Comparison of ENCODE assay signal across 30 cellular contexts in the genomic region with DNA sequence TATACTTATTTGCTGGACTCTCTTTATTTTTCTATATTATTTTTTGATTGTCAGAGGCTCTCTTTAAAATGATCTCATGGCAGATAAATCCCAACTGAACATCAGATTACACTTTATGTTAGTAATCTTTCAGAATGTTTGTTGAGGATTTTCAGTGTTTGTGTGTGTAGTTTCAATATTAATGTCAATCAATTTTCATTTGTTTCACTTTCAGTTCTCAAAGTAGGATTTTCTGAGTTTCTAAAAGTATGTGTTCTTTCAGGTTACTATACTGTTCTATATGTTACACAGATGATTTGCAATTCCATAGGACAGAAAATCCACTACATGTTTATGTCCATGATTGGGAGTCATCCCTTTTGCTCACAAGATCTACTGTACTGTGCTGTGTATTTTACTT.
A peak's percentile ranks its signal among the peaks of the same experiment; 100 is the strongest.
DNase-seq lines count a peak whose midpoint lies in the region; ATAC-seq and TF ChIP-seq lines count a peak whose summit lies in the region.
"Had no signal": no experiment of that assay in that cellular context is flagged by ENCODE, and none has a peak within 500 bp of the region (broad histone marks: within the 10 kb centered on the region; RNA-seq: fewer than 3 reads in every experiment).

No MANE protein-coding gene starts in this region.

- no peaks in the 10 kb centered on the region for H3K27me3 Mint-ChIP-seq in natural killer cell treated with Interleukin-12 subunit alpha and Interleukin-12 subunit beta and Interleukin-15 and Interleukin-18, amount 100 ng/mL, for 72 hours
- H3K27me3 Mint-ChIP-seq: activated naive CD4-positive, alpha-beta T cell treated with anti-CD3 and anti-CD28 coated beads, Interleukin-2, amount 50 U/mL, for 24 hours had no signal

- POLR2A ChIA-PET in GM10248 (lab: Yijun Ruan, JAX) = no interaction called here

- no peak for TF ChIP-seq CTCF in GM10248 (IDR thresholded peaks at IDR 0.05; ENCODE audit: control extremely low read depth, extremely low read depth, low read depth, missing control alignments)
- TF ChIP-seq CTCF in OCI-LY3 (IDR thresholded peaks at IDR 0.05; ENCODE audit: low read depth, low read length) = no peak

- ATAC-seq in GM18870 (IDR thresholded peaks at IDR 0.05; ENCODE audit: unreplicated experiment) (peak; percentile 70), HG03342 (IDR thresholded peaks at IDR 0.05; ENCODE audit: unreplicated experiment) (peak; percentile 68), HG03039 (IDR thresholded peaks at IDR 0.05; ENCODE audit: unreplicated experiment) (no peak), GM19328 (IDR thresholded peaks at IDR 0.05; ENCODE audit: unreplicated experiment) (no peak)
- no peak for ATAC-seq in natural killer cell treated with Interleukin-12 subunit alpha and Interleukin-12 subunit beta and Interleukin-15 and Interleukin-18, amount 100 ng/mL, for 72 hours
- ATAC-seq: CD8-positive, alpha-beta T cell; left ventricle myocardium superior; right cardiac atrium had no signal

- peaks cover 0 to 4% of the 10 kb centered on the region in 2 donors for H3K4me1 Mint-ChIP-seq in natural killer cell treated with Interleukin-12 subunit alpha and Interleukin-12 subunit beta and Interleukin-15 and Interleukin-18, amount 100 ng/mL, for 72 hours (ENCODE audit: low read depth in 2 of 2)
- H3K4me1 Mint-ChIP-seq: activated naive CD4-positive, alpha-beta T cell treated with anti-CD3 and anti-CD28 coated beads, Interleukin-2, amount 50 U/mL, for 24 hours; brain had no signal

- H3K36me3 ChIP-seq in OCI-LY3 (replicated peaks; ENCODE audit: low read depth, low read length) = no peaks in the 10 kb centered on the region
- H3K36me3 ChIP-seq: BE2C had no signal

- DNase-seq in GM10248 (ENCODE audit: extremely low spot score) = peak; percentile 11
- no peak for DNase-seq in activated CD4-positive, CD25-positive, alpha-beta regulatory T cell (lab: John Stamatoyannopoulos, UW)
- DNase-seq in natural killer cell treated with Interleukin-12 subunit alpha and Interleukin-12 subunit beta and Interleukin-15 and Interleukin-18, amount 100 ng/mL, for 72 hours (ENCODE audit: low spot score) = no peak
- DNase-seq: activated CD4-positive, alpha-beta T cell treated with anti-CD3 and anti-CD28 coated beads for 48 hours; amniotic stem cell; BE2C; CD8-positive, alpha-beta T cell; cerebellar nuclear complex; EL; HCEC 1CT; KBM-7; kidney; left ventricle myocardium superior; NCI-H1417; NCI-H2029; NCI-H2227 treated with DMSO at 0.1 percent for 48 hours; NCI-H69; right cardiac atrium; stimulated activated CD4-positive, alpha-beta T cell treated with anti-CD3 and anti-CD28 coated beads, Interleukin-1b, Interleukin-23, amount 100 ng/mL, for 48 hours; stimulated activated naive CD4-positive, alpha-beta T cell treated with Interleukin-2 at 50 U/mL for 16 hours; T-helper 9 cell had no signal

- no peak overlapping the region for H3K9ac ChIP-seq in OCI-LY3 (ENCODE audit: low read length)

- H3K4me2 ChIP-seq in OCI-LY3 (ENCODE audit: low read length) = peak overlapping the region; percentile 62

- H3K79me2 ChIP-seq in OCI-LY3 (ENCODE audit: low read length) = no peaks in the 10 kb centered on the region

- CTCF ChIA-PET in GM10248 (lab: Yijun Ruan, JAX) = interaction anchor here (1.1 kb wide), 1 partner anchor 12 kb away, joined by 4 read pairs; no protein-coding TSS in a partner anchor

- no peaks in the 10 kb centered on the region for H3K9me3 ChIP-seq in OCI-LY3 (ENCODE audit: insufficient read depth, low read length)
- H3K9me3 ChIP-seq: BE2C had no signal

- no peaks in the 10 kb centered on the region for H3K9me3 Mint-ChIP-seq in natural killer cell treated with Interleukin-12 subunit alpha and Interleukin-12 subunit beta and Interleukin-15 and Interleukin-18, amount 100 ng/mL, for 72 hours
- H3K9me3 Mint-ChIP-seq: activated naive CD4-positive, alpha-beta T cell treated with anti-CD3 and anti-CD28 coated beads, Interleukin-2, amount 50 U/mL, for 24 hours had no signal

- H3K27me3 ChIP-seq in OCI-LY3 (ENCODE audit: low read depth, low read length) = no peaks in the 10 kb centered on the region
- H3K27me3 ChIP-seq: BE2C had no signal

- no peaks in the 10 kb centered on the region for H3K36me3 Mint-ChIP-seq in natural killer cell treated with Interleukin-12 subunit alpha and Interleukin-12 subunit beta and Interleukin-15 and Interleukin-18, amount 100 ng/mL, for 72 hours
- H3K36me3 Mint-ChIP-seq: activated naive CD4-positive, alpha-beta T cell treated with anti-CD3 and anti-CD28 coated beads, Interleukin-2, amount 50 U/mL, for 24 hours; brain; CD8-positive, alpha-beta T cell had no signal

- peak overlapping the region in 1 of 2 donors; percentile 19 for H3K27ac Mint-ChIP-seq in natural killer cell treated with Interleukin-12 subunit alpha and Interleukin-12 subunit beta and Interleukin-15 and Interleukin-18, amount 100 ng/mL, for 72 hours
- H3K27ac Mint-ChIP-seq: activated naive CD4-positive, alpha-beta T cell treated with anti-CD3 and anti-CD28 coated beads, Interleukin-2, amount 50 U/mL, for 24 hours; brain; CD8-positive, alpha-beta T cell had no signal

- no peaks in the 10 kb centered on the region for H4K20me1 ChIP-seq in OCI-LY3 (ENCODE audit: insufficient read depth, low read length)

- no peak overlapping the region for H2AFZ ChIP-seq in OCI-LY3 (ENCODE audit: low read depth, low read length)

- no peak overlapping the region for H3K4me3 Mint-ChIP-seq in natural killer cell treated with Interleukin-12 subunit alpha and Interleukin-12 subunit beta and Interleukin-15 and Interleukin-18, amount 100 ng/mL, for 72 hours
- H3K4me3 Mint-ChIP-seq: activated naive CD4-positive, alpha-beta T cell treated with anti-CD3 and anti-CD28 coated beads, Interleukin-2, amount 50 U/mL, for 24 hours; brain; CD8-positive, alpha-beta T cell had no signal

- H3K4me1 ChIP-seq in OCI-LY3 (ENCODE audit: low read length) = peaks cover 15% of the 10 kb centered on the region
- H3K4me1 ChIP-seq: BE2C had no signal

- no peak overlapping the region for H3K27ac ChIP-seq in OCI-LY3 (ENCODE audit: low read length)
- H3K27ac ChIP-seq: HL-60, VCaP had no signal

- H3K4me3 ChIP-seq in OCI-LY3 (ENCODE audit: low read length) = peak overlapping the region; percentile 21; the same call in 1 of the 2 replicates

Comparison
In these comparisons a context has a peak if more than half of its experiments do, and no peak if none do; other contexts are left out.
1. ATAC-seq: peak in GM18870 (single experiment) and HG03342 (single experiment); none in HG03039 (single experiment), natural killer cell treated with Interleukin-12 subunit alpha and Interleukin-12 subunit beta and Interleukin-15 and Interleukin-18, amount 100 ng/mL, for 72 hours (0 of 2) and GM19328 (single experiment).